9 cellular contexts compared by ENCODE assay signal in the genomic region with DNA sequence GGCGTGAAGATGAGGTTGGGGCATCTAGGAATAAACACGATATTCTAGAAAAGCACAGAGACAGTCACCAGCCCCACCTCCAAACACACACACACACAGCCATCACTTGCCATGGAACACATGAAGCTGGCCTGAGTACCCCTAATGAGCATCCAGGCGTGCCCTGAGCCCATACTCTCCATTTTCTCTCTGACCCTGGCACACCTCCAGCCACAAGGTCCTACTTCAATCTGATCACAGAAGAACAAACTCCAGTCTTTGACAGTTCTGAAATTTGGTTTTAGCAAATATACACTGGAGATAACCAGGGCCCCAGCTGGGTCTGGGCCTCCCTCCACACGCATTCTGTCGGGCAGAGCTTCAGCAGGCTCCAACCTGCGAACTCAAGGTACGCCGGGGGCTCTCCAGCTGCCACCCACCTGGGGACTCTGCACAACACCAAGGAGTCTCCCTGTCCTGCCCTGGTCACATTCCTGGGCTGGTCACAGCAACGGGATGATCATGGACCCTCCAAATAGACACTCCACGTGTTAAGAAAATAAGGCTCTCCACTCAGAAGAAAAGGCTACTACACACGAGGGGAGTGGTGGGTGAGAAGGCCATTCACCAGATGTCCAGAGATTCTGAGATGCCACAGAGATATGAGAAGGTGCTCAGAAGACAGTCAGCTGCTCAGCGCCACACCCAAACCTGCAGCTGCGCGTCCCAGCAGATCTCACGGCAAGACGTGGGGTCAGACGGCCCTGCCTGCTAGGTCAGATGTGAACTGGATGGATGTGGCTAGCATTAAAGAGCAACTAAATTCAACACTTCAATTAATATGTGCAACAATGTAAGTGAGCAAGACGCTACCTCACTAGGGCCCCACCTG. TPM values are rescaled to one million over a fixed set of nuclear protein-coding genes. Genes with fewer than 3 reads are reported as not detected.
DNase-seq lines count a peak whose midpoint lies in the region; ATAC-seq and TF ChIP-seq lines count a peak whose summit lies in the region.
"Had no signal": no experiment of that assay in that cellular context is flagged by ENCODE, and none has a peak within 500 bp of the region (broad histone marks: within the 10 kb centered on the region; RNA-seq: fewer than 3 reads in every experiment).

No MANE protein-coding gene starts in this region.

- peaks cover 4 to 29% of the 10 kb centered on the region in 2 donors for H3K4me1 ChIP-seq in breast epithelium

- no peak for TF ChIP-seq POLR2A in breast epithelium (IDR thresholded peaks at IDR 0.05)

- intact Hi-C loops in breast epithelium (cut with DNase I; ENCODE audit: low total_unique reads) (loop anchor here (1.0 kb wide), 1 partner anchor 42 kb away; no protein-coding TSS in a partner anchor), posterior vena cava (cut with DNase I) (no loop called here)

- peak overlapping the region; percentile 70 to 76 for H3K27ac ChIP-seq in breast epithelium
- H3K27ac ChIP-seq: 22Rv1 had no signal

- H3K9me3 ChIP-seq in breast epithelium, result no peaks in the 10 kb centered on the region

- H3K36me3 ChIP-seq in breast epithelium, result no peaks in the 10 kb centered on the region

- DNase-seq in DMS79 treated with DMSO at 0.1 percent for 48 hours (lab: John Stamatoyannopoulos, UW), result peak; percentile 43
- DNase-seq in DMS79 (lab: John Stamatoyannopoulos, UW), result no peak
- no peak for DNase-seq in breast epithelium (ENCODE audit: low spot score in 2 of 2)
- peak; percentile 80 for DNase-seq in posterior vena cava (ENCODE audit: low spot score)
- DNase-seq in DMS 273 (lab: John Stamatoyannopoulos, UW; ENCODE audit: unreplicated experiment), result no peak
- DNase-seq in HuH-7.5 (ENCODE audit: low spot score), result no peak
- DNase-seq in GM03348 (ENCODE audit: low spot score), result no peak

- no peaks in the 10 kb centered on the region for H3K27me3 ChIP-seq in breast epithelium

- ATAC-seq in HG03175 (IDR thresholded peaks at IDR 0.05; ENCODE audit: unreplicated experiment), result peak; percentile 6

- H3K4me3 ChIP-seq in breast epithelium, result no peak overlapping the region

- no peak for TF ChIP-seq CTCF in breast epithelium (IDR thresholded peaks at IDR 0.05)

RNA-seq across cellular contexts. Expression of gene PNMA1, which starts 57.0 kb away (rescaled TPM):
- total RNA-seq in breast epithelium (10 to 100 TPM; 12.1 to 19.3 (median 19.2) TPM), posterior vena cava (10 to 100 TPM; 64.8 to 88.7 TPM)

Comparison
In these comparisons a context has a peak if more than half of its experiments do, and no peak if none do; other contexts are left out.
1. DNase-seq: peak in DMS79 treated with DMSO at 0.1 percent for 48 hours (single experiment) and posterior vena cava (single experiment); none in DMS79 (single experiment), breast epithelium (0 of 2), DMS 273 (single experiment), HuH-7.5 (single experiment) and GM03348 (single experiment).